Comparison of ENCODE assay signal across 9 cellular contexts in the genomic region with DNA sequence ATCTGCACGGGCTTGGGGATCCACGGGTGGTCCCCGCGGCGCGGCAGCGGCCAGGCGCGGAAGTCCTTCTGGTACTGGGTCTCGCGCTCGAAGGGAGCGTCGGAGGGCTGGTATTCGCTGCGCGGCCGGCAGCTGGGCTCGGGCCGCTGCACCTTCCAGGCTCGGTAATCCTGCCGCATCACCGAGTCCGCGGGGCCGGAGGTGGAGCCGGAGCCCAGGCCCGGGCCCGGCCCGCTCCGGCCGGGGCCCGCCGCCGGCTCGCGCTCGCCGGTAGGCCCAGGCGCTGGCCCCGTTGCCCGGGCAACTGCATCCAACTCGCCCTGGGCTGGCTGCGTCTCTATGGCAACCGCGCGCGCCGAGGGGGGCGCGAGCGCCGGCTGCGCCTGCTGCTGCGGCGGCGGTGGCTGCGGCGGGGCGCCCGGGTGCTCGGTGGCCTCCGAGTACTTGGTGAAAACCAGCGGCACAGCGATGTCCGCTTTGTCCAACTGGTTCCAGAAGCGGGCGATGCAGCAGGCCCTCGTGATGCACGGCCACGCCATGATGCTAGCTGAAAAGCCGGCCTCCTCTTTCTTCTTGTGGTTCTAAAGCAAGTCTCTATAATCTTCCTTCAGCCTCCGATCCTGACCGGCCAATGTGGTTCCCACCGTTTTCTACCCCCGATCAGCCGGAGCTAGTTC. TPM values are rescaled to one million over a fixed set of nuclear protein-coding genes. Genes with fewer than 3 reads are reported as not detected.
DNase-seq lines count a peak whose midpoint lies in the region; ATAC-seq and TF ChIP-seq lines count a peak whose summit lies in the region.
"Had no signal": no experiment of that assay in that cellular context is flagged by ENCODE, and none has a peak within 500 bp of the region (broad histone marks: within the 10 kb centered on the region; RNA-seq: fewer than 3 reads in every experiment).

No MANE protein-coding gene starts in this region.

- H3K36me3 Mint-ChIP-seq in activated T-helper 1 cell treated with anti-CD3 and anti-CD28 coated beads, Interleukin-12 subunit alpha, Interleukin-12 subunit beta, Interleukin-2, Interleukin-4 antibody, amounts not matched to agents 30 ng/mL and 10 ng/mL and 1 ng/mL, durations not matched to agents 14 hours and 24 hours and 36 hours (ENCODE audit: low read depth) = peaks cover 12% of the 10 kb centered on the region

- H3K27me3 Mint-ChIP-seq in activated T-helper 1 cell treated with anti-CD3 and anti-CD28 coated beads, Interleukin-12 subunit alpha, Interleukin-12 subunit beta, Interleukin-2, Interleukin-4 antibody, amounts not matched to agents 30 ng/mL and 10 ng/mL and 1 ng/mL, durations not matched to agents 14 hours and 24 hours and 36 hours (ENCODE audit: insufficient read depth) = peaks cover 63% of the 10 kb centered on the region

- ATAC-seq in GM18867 (IDR thresholded peaks at IDR 0.05; ENCODE audit: unreplicated experiment) = no peak

- no peaks in the 10 kb centered on the region for H4K20me1 ChIP-seq in neural cell (ENCODE audit: insufficient read depth)

- TF ChIP-seq EP300 in neural cell (conservative IDR thresholded peaks at IDR 0.05; ENCODE audit: poor library complexity, severe bottlenecking) = peak; percentile 8

- H3K27ac Mint-ChIP-seq in activated T-helper 1 cell treated with anti-CD3 and anti-CD28 coated beads, Interleukin-12 subunit alpha, Interleukin-12 subunit beta, Interleukin-2, Interleukin-4 antibody, amounts not matched to agents 30 ng/mL and 10 ng/mL and 1 ng/mL, durations not matched to agents 14 hours and 24 hours and 36 hours = peak overlapping the region; percentile 82

- no peak for TF ChIP-seq RAD21 in neural cell (conservative IDR thresholded peaks at IDR 0.05)

- H3K9me2 ChIP-seq in neural cell (ENCODE audit: insufficient read depth, low read length) = no peaks in the 10 kb centered on the region

- peak overlapping the region; percentile 41 for H3K4me2 ChIP-seq in neural cell (ENCODE audit: low read length)

- peaks cover 52% of the 10 kb centered on the region for H3K4me1 Mint-ChIP-seq in activated T-helper 1 cell treated with anti-CD3 and anti-CD28 coated beads, Interleukin-12 subunit alpha, Interleukin-12 subunit beta, Interleukin-2, Interleukin-4 antibody, amounts not matched to agents 30 ng/mL and 10 ng/mL and 1 ng/mL, durations not matched to agents 14 hours and 24 hours and 36 hours (ENCODE audit: low read depth)

- H3K9me3 ChIP-seq in neural cell (ENCODE audit: low read length) = no peaks in the 10 kb centered on the region

- peak overlapping the region; percentile 98 for H3K27ac ChIP-seq in neural cell (ENCODE audit: low read length)

- H3F3A ChIP-seq in neural cell (ENCODE audit: insufficient read depth, low read length, poor library complexity, severe bottlenecking) = no peaks in the 10 kb centered on the region

- H2AFZ ChIP-seq in neural cell (ENCODE audit: low read depth, low read length) = peak overlapping the region; percentile 57

- H3K4me3 ChIP-seq in neural cell (ENCODE audit: low read length) = peak overlapping the region; percentile 95

- intact Hi-C loops in activated T-helper 1 cell treated with anti-CD3 and anti-CD28 coated beads, Interleukin-12 subunit alpha, Interleukin-12 subunit beta, Interleukin-2, Interleukin-4 antibody, amounts not matched to agents 30 ng/mL and 10 ng/mL and 1 ng/mL, durations not matched to agents 14 hours and 24 hours and 36 hours (cut with micrococcal nuclease) = loop anchor here (2.0 to 5.0 kb wide), 3 partner anchors 21 to 131 kb away; no protein-coding TSS in a partner anchor

- H3K79me2 ChIP-seq in neural cell (replicated peaks; ENCODE audit: insufficient read depth, low read length) = peaks cover 64% of the 10 kb centered on the region

- no peaks in the 10 kb centered on the region for H3K27me3 ChIP-seq in neural cell (ENCODE audit: insufficient read depth, low read depth, low read length)

- DNase-seq in NCI-H2029 (lab: John Stamatoyannopoulos, UW) (peak; percentile 34), NCI-H2029 treated with DMSO at 0.1 percent for 48 hours (lab: John Stamatoyannopoulos, UW) (no peak), NCI-H1417 (lab: John Stamatoyannopoulos, UW) (peak; percentile 79 to 97 (median 95)), germinal center (ENCODE audit: low spot score) (peak; percentile 71), NOMO-1 treated with dmso at 0.1 percent for 144 hours (lab: John Stamatoyannopoulos, UW; ENCODE audit: unreplicated experiment) (no peak)
- peak; percentile 34 for DNase-seq in activated T-helper 1 cell treated with anti-CD3 and anti-CD28 coated beads, Interleukin-12 subunit alpha, Interleukin-12 subunit beta, Interleukin-2, Interleukin-4 antibody, amounts not matched to agents 30 ng/mL and 10 ng/mL and 1 ng/mL, durations not matched to agents 14 hours and 24 hours and 36 hours (ENCODE audit: low spot score)

- H3K36me3 ChIP-seq in neural cell (ENCODE audit: insufficient read depth, low read length) = no peaks in the 10 kb centered on the region

- no peak for TF ChIP-seq CTCF in neural cell (IDR thresholded peaks at IDR 0.05; ENCODE audit: poor library complexity, severe bottlenecking)

- H3K9me3 Mint-ChIP-seq in activated T-helper 1 cell treated with anti-CD3 and anti-CD28 coated beads, Interleukin-12 subunit alpha, Interleukin-12 subunit beta, Interleukin-2, Interleukin-4 antibody, amounts not matched to agents 30 ng/mL and 10 ng/mL and 1 ng/mL, durations not matched to agents 14 hours and 24 hours and 36 hours = peaks cover 11% of the 10 kb centered on the region

- peak overlapping the region; percentile 94 for H3K4me3 Mint-ChIP-seq in activated T-helper 1 cell treated with anti-CD3 and anti-CD28 coated beads, Interleukin-12 subunit alpha, Interleukin-12 subunit beta, Interleukin-2, Interleukin-4 antibody, amounts not matched to agents 30 ng/mL and 10 ng/mL and 1 ng/mL, durations not matched to agents 14 hours and 24 hours and 36 hours

- peak overlapping the region; percentile 97 for H3K9ac ChIP-seq in neural cell (ENCODE audit: low read length)

TF ChIP-seq in neural cell, 6 proteins besides CTCF, POLR2A, EP300 and RAD21:
- no peak for TF ChIP-seq POLR2AphosphoS5 (IDR thresholded peaks at IDR 0.05)
- peak; percentile 73 for TF ChIP-seq MXI1 (conservative IDR thresholded peaks at IDR 0.05; ENCODE audit: poor library complexity, severe bottlenecking)
- TF ChIP-seq, protein P1, sequence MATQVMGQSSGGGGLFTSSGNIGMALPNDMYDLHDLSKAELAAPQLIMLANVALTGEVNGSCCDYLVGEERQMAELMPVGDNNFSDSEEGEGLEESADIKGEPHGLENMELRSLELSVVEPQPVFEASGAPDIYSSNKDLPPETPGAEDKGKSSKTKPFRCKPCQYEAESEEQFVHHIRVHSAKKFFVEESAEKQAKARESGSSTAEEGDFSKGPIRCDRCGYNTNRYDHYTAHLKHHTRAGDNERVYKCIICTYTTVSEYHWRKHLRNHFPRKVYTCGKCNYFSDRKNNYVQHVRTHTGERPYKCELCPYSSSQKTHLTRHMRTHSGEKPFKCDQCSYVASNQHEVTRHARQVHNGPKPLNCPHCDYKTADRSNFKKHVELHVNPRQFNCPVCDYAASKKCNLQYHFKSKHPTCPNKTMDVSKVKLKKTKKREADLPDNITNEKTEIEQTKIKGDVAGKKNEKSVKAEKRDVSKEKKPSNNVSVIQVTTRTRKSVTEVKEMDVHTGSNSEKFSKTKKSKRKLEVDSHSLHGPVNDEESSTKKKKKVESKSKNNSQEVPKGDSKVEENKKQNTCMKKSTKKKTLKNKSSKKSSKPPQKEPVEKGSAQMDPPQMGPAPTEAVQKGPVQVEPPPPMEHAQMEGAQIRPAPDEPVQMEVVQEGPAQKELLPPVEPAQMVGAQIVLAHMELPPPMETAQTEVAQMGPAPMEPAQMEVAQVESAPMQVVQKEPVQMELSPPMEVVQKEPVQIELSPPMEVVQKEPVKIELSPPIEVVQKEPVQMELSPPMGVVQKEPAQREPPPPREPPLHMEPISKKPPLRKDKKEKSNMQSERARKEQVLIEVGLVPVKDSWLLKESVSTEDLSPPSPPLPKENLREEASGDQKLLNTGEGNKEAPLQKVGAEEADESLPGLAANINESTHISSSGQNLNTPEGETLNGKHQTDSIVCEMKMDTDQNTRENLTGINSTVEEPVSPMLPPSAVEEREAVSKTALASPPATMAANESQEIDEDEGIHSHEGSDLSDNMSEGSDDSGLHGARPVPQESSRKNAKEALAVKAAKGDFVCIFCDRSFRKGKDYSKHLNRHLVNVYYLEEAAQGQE (IDR thresholded peaks at IDR 0.05; ENCODE audit: borderline replicate concordance) = no peak

RNA-seq across cellular contexts. Expression of a gene that starts 0.9 kb away (rescaled TPM):
- total RNA-seq in activated T-helper 1 cell treated with anti-CD3 and anti-CD28 coated beads, Interleukin-12 subunit alpha, Interleukin-12 subunit beta, Interleukin-2, Interleukin-4 antibody, amounts not matched to agents 30 ng/mL and 10 ng/mL and 1 ng/mL, durations not matched to agents 14 hours and 24 hours and 36 hours = 0.49 and 0.54 TPM in 2 replicates
- polyA plus RNA-seq in neural cell = 178 and 200 TPM in 2 replicates
- 238 and 260 TPM in 2 replicates for polyA minus RNA-seq in neural cell

RNA-seq across cellular contexts. Expression of a gene that starts 49.7 kb away (rescaled TPM):
- not detected in 2 replicates for total RNA-seq in activated T-helper 1 cell treated with anti-CD3 and anti-CD28 coated beads, Interleukin-12 subunit alpha, Interleukin-12 subunit beta, Interleukin-2, Interleukin-4 antibody, amounts not matched to agents 30 ng/mL and 10 ng/mL and 1 ng/mL, durations not matched to agents 14 hours and 24 hours and 36 hours
- not detected in 2 replicates for polyA plus RNA-seq in neural cell
- not detected in 2 replicates for polyA minus RNA-seq in neural cell
- total RNA-seq: activated CD8-positive, alpha-beta memory T cell treated with anti-CD3 and anti-CD28 coated beads for 36 hours had no signal

Comparison
In these comparisons a context has a peak if more than half of its experiments do, and no peak if none do; other contexts are left out.
1. DNase-seq: peak in NCI-H2029 (single experiment), NCI-H1417 (3 of 3), activated T-helper 1 cell treated with anti-CD3 and anti-CD28 coated beads, Interleukin-12 subunit alpha, Interleukin-12 subunit beta, Interleukin-2, Interleukin-4 antibody, amounts not matched to agents 30 ng/mL and 10 ng/mL and 1 ng/mL, durations not matched to agents 14 hours and 24 hours and 36 hours (single experiment) and germinal center (single experiment); none in NCI-H2029 treated with DMSO at 0.1 percent for 48 hours (single experiment) and NOMO-1 treated with dmso at 0.1 percent for 144 hours (single experiment).